Comparison of ENCODE assay signal across 1 cellular context in the genomic region with DNA sequence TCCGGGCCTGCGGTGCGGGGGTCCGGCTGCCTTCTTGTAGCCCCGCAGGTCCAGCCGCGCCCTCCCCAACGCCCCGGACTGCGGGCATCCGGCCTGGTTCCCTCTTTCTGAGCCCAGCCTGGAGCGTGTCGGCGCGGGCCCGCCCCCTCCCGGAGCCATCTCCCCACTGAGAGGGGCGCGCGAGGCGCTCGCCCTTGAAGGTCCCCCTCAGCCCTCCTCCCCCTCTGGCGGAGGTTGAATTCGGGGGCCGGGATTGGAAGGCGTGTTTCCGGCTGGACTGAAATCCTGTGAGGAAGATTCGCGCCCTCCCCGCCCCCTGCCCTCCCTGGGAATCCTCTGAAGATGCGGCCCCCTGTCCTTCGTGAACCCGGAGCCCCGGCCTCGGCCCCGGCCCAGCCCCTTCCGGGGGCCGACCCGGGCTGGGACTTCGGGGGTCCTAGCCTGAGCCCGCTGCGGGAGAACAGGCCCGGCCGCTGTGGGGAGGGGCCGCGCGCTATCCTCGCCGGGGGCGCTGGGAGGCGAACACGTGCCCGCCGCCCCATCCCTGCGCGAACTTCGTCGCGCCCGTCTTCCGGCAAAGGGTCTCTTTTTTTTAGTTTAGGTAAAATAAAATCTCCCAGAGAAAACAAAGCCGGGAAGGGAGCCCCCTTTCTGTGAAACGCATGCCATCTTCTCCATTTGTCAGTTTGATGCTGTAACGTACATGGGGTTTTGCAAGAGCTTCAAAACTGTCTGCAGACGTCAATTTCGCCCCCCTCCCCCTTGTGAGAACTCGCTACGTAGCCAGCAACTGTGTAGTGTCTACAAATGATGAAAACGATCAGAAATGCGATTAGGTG.
TF ChIP-seq lines count a peak whose summit lies in the region.

No MANE protein-coding gene starts in this region.

TF ChIP-seq in HEK293, 187 proteins besides CTCF, POLR2A, EP300 and RAD21 (continued from another document and continues in another):
- TF ChIP-seq, protein P1, sequence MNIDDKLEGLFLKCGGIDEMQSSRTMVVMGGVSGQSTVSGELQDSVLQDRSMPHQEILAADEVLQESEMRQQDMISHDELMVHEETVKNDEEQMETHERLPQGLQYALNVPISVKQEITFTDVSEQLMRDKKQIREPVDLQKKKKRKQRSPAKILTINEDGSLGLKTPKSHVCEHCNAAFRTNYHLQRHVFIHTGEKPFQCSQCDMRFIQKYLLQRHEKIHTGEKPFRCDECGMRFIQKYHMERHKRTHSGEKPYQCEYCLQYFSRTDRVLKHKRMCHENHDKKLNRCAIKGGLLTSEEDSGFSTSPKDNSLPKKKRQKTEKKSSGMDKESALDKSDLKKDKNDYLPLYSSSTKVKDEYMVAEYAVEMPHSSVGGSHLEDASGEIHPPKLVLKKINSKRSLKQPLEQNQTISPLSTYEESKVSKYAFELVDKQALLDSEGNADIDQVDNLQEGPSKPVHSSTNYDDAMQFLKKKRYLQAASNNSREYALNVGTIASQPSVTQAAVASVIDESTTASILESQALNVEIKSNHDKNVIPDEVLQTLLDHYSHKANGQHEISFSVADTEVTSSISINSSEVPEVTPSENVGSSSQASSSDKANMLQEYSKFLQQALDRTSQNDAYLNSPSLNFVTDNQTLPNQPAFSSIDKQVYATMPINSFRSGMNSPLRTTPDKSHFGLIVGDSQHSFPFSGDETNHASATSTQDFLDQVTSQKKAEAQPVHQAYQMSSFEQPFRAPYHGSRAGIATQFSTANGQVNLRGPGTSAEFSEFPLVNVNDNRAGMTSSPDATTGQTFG (tag by site-specific recombination; IDR thresholded peaks at IDR 0.05; ENCODE audit: borderline replicate concordance), result no peak
- TF ChIP-seq ZNF366 (tag by site-specific recombination; conservative IDR thresholded peaks at IDR 0.05), result no peak
- TF ChIP-seq, protein P2, sequence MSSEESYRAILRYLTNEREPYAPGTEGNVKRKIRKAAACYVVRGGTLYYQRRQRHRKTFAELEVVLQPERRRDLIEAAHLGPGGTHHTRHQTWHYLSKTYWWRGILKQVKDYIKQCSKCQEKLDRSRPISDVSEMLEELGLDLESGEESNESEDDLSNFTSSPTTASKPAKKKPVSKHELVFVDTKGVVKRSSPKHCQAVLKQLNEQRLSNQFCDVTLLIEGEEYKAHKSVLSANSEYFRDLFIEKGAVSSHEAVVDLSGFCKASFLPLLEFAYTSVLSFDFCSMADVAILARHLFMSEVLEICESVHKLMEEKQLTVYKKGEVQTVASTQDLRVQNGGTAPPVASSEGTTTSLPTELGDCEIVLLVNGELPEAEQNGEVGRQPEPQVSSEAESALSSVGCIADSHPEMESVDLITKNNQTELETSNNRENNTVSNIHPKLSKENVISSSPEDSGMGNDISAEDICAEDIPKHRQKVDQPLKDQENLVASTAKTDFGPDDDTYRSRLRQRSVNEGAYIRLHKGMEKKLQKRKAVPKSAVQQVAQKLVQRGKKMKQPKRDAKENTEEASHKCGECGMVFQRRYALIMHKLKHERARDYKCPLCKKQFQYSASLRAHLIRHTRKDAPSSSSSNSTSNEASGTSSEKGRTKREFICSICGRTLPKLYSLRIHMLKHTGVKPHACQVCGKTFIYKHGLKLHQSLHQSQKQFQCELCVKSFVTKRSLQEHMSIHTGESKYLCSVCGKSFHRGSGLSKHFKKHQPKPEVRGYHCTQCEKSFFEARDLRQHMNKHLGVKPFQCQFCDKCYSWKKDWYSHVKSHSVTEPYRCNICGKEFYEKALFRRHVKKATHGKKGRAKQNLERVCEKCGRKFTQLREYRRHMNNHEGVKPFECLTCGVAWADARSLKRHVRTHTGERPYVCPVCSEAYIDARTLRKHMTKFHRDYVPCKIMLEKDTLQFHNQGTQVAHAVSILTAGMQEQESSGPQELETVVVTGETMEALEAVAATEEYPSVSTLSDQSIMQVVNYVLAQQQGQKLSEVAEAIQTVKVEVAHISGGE (tag by site-specific recombination; conservative IDR thresholded peaks at IDR 0.05; ENCODE audit: low read depth), result peak; percentile 95
- TF ChIP-seq ZNF514 (tag by site-specific recombination; IDR thresholded peaks at IDR 0.05), result no peak
- TF ChIP-seq ZNF324 (tag by site-specific recombination; IDR thresholded peaks at IDR 0.05), result no peak
- TF ChIP-seq, protein P3, sequence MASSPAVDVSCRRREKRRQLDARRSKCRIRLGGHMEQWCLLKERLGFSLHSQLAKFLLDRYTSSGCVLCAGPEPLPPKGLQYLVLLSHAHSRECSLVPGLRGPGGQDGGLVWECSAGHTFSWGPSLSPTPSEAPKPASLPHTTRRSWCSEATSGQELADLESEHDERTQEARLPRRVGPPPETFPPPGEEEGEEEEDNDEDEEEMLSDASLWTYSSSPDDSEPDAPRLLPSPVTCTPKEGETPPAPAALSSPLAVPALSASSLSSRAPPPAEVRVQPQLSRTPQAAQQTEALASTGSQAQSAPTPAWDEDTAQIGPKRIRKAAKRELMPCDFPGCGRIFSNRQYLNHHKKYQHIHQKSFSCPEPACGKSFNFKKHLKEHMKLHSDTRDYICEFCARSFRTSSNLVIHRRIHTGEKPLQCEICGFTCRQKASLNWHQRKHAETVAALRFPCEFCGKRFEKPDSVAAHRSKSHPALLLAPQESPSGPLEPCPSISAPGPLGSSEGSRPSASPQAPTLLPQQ (tag by site-specific recombination; IDR thresholded peaks at IDR 0.05), result no peak
- TF ChIP-seq GLIS1 (tag by site-specific recombination; IDR thresholded peaks at IDR 0.05), result peak; percentile 48; the same call in 1 of the 2 replicates
- no peak for TF ChIP-seq ZNF184 (tag by site-specific recombination; IDR thresholded peaks at IDR 0.05)
- TF ChIP-seq ZNF19 (tag by site-specific recombination; IDR thresholded peaks at IDR 0.05; ENCODE audit: low read depth), result no peak
- TF ChIP-seq, protein P4, sequence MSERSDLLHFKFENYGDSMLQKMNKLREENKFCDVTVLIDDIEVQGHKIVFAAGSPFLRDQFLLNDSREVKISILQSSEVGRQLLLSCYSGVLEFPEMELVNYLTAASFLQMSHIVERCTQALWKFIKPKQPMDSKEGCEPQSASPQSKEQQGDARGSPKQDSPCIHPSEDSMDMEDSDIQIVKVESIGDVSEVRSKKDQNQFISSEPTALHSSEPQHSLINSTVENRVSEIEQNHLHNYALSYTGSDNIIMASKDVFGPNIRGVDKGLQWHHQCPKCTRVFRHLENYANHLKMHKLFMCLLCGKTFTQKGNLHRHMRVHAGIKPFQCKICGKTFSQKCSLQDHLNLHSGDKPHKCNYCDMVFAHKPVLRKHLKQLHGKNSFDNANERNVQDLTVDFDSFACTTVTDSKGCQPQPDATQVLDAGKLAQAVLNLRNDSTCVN (tag by site-specific recombination; optimal IDR thresholded peaks at IDR 0.05), result peak; percentile 90
- TF ChIP-seq, protein P5, sequence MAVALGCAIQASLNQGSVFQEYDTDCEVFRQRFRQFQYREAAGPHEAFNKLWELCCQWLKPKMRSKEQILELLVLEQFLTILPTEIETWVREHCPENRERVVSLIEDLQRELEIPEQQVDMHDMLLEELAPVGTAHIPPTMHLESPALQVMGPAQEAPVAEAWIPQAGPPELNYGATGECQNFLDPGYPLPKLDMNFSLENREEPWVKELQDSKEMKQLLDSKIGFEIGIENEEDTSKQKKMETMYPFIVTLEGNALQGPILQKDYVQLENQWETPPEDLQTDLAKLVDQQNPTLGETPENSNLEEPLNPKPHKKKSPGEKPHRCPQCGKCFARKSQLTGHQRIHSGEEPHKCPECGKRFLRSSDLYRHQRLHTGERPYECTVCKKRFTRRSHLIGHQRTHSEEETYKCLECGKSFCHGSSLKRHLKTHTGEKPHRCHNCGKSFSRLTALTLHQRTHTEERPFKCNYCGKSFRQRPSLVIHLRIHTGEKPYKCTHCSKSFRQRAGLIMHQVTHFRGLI (tag by site-specific recombination; IDR thresholded peaks at IDR 0.05), result no peak
- no peak for TF ChIP-seq SALL2 (tag by site-specific recombination; IDR thresholded peaks at IDR 0.05; ENCODE audit: borderline replicate concordance)
- TF ChIP-seq, protein P6, sequence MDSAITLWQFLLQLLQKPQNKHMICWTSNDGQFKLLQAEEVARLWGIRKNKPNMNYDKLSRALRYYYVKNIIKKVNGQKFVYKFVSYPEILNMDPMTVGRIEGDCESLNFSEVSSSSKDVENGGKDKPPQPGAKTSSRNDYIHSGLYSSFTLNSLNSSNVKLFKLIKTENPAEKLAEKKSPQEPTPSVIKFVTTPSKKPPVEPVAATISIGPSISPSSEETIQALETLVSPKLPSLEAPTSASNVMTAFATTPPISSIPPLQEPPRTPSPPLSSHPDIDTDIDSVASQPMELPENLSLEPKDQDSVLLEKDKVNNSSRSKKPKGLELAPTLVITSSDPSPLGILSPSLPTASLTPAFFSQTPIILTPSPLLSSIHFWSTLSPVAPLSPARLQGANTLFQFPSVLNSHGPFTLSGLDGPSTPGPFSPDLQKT (IDR thresholded peaks at IDR 0.05; ENCODE audit: borderline replicate concordance, low read depth, low read length), result no peak
- no peak for TF ChIP-seq ZNF558 (tag by site-specific recombination; IDR thresholded peaks at IDR 0.05)
- 0 out of 2 replicates have a peak, but pooled peaks have one; percentile 39 for TF ChIP-seq ZNF423 (tag by site-specific recombination; IDR thresholded peaks at IDR 0.05)
- TF ChIP-seq, protein P7, sequence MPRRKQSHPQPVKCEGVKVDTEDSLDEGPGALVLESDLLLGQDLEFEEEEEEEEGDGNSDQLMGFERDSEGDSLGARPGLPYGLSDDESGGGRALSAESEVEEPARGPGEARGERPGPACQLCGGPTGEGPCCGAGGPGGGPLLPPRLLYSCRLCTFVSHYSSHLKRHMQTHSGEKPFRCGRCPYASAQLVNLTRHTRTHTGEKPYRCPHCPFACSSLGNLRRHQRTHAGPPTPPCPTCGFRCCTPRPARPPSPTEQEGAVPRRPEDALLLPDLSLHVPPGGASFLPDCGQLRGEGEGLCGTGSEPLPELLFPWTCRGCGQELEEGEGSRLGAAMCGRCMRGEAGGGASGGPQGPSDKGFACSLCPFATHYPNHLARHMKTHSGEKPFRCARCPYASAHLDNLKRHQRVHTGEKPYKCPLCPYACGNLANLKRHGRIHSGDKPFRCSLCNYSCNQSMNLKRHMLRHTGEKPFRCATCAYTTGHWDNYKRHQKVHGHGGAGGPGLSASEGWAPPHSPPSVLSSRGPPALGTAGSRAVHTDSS (tag by site-specific recombination; IDR thresholded peaks at IDR 0.05), result 0 out of 2 replicates have a peak, but pooled peaks have one; percentile 4
- no peak for TF ChIP-seq ZNF837 (tag by site-specific recombination; IDR thresholded peaks at IDR 0.05)
- no peak for TF ChIP-seq MEIS1 (CRISPR knock-in tag; IDR thresholded peaks at IDR 0.05; ENCODE audit: borderline replicate concordance)
- TF ChIP-seq, protein P8, sequence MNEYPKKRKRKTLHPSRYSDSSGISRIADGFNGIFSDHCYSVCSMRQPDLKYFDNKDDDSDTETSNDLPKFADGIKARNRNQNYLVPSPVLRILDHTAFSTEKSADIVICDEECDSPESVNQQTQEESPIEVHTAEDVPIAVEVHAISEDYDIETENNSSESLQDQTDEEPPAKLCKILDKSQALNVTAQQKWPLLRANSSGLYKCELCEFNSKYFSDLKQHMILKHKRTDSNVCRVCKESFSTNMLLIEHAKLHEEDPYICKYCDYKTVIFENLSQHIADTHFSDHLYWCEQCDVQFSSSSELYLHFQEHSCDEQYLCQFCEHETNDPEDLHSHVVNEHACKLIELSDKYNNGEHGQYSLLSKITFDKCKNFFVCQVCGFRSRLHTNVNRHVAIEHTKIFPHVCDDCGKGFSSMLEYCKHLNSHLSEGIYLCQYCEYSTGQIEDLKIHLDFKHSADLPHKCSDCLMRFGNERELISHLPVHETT (tag by site-specific recombination; IDR thresholded peaks at IDR 0.05), result no peak
- no peak for TF ChIP-seq ZNF530 (tag by site-specific recombination; IDR thresholded peaks at IDR 0.05; ENCODE audit: low read depth)
- TF ChIP-seq, protein P9, sequence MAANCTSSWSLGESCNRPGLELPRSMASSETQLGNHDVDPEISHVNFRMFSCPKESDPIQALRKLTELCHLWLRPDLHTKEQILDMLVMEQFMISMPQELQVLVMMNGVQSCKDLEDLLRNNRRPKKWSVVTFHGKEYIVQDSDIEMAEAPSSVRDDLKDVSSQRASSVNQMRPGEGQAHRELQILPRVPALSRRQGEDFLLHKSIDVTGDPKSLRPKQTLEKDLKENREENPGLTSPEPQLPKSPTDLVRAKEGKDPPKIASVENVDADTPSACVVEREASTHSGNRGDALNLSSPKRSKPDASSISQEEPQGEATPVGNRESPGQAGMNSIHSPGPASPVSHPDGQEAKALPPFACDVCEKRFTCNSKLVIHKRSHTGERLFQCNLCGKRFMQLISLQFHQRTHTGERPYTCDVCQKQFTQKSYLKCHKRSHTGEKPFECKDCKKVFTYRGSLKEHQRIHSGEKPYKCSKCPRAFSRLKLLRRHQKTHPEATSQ (tag by site-specific recombination; IDR thresholded peaks at IDR 0.05), result no peak
- TF ChIP-seq, protein P10, sequence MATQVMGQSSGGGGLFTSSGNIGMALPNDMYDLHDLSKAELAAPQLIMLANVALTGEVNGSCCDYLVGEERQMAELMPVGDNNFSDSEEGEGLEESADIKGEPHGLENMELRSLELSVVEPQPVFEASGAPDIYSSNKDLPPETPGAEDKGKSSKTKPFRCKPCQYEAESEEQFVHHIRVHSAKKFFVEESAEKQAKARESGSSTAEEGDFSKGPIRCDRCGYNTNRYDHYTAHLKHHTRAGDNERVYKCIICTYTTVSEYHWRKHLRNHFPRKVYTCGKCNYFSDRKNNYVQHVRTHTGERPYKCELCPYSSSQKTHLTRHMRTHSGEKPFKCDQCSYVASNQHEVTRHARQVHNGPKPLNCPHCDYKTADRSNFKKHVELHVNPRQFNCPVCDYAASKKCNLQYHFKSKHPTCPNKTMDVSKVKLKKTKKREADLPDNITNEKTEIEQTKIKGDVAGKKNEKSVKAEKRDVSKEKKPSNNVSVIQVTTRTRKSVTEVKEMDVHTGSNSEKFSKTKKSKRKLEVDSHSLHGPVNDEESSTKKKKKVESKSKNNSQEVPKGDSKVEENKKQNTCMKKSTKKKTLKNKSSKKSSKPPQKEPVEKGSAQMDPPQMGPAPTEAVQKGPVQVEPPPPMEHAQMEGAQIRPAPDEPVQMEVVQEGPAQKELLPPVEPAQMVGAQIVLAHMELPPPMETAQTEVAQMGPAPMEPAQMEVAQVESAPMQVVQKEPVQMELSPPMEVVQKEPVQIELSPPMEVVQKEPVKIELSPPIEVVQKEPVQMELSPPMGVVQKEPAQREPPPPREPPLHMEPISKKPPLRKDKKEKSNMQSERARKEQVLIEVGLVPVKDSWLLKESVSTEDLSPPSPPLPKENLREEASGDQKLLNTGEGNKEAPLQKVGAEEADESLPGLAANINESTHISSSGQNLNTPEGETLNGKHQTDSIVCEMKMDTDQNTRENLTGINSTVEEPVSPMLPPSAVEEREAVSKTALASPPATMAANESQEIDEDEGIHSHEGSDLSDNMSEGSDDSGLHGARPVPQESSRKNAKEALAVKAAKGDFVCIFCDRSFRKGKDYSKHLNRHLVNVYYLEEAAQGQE (tag by site-specific recombination; IDR thresholded peaks at IDR 0.05), result peak; percentile 18; the same call in 1 of the 2 replicates
- TF ChIP-seq, protein P11, sequence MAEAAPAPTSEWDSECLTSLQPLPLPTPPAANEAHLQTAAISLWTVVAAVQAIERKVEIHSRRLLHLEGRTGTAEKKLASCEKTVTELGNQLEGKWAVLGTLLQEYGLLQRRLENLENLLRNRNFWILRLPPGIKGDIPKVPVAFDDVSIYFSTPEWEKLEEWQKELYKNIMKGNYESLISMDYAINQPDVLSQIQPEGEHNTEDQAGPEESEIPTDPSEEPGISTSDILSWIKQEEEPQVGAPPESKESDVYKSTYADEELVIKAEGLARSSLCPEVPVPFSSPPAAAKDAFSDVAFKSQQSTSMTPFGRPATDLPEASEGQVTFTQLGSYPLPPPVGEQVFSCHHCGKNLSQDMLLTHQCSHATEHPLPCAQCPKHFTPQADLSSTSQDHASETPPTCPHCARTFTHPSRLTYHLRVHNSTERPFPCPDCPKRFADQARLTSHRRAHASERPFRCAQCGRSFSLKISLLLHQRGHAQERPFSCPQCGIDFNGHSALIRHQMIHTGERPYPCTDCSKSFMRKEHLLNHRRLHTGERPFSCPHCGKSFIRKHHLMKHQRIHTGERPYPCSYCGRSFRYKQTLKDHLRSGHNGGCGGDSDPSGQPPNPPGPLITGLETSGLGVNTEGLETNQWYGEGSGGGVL (tag by site-specific recombination; IDR thresholded peaks at IDR 0.05), result peak; percentile 93
- TF ChIP-seq YY2 (tag by site-specific recombination; IDR thresholded peaks at IDR 0.05), result no peak
- no peak for TF ChIP-seq ZNF747 (tag by site-specific recombination; IDR thresholded peaks at IDR 0.05)
- peak; percentile 69; the same call in 1 of the 2 replicates for TF ChIP-seq ZNF501 (tag by site-specific recombination; IDR thresholded peaks at IDR 0.05)
